In genomic region chrX:129843209-129843458, GRCh38 we compare ENCODE assay signal across 8 cellular contexts. TPM values are rescaled to one million over a fixed set of nuclear protein-coding genes. Genes with fewer than 3 reads are reported as not detected.
DNase-seq lines count a peak whose midpoint lies in the region; ATAC-seq, FAIRE-seq and TF ChIP-seq lines count a peak whose summit lies in the region.

No MANE protein-coding gene starts in this region.

- in situ Hi-C loops in HAP-1 (cut with MboI; ENCODE audit: low sequenced_read_pairs), result no loop called here

- H3K4me3 ChIP-seq in HAP-1, result peak overlapping the region; percentile 73
- H3K4me3 ChIP-seq in right cardiac atrium (ENCODE audit: low read length), result peak overlapping the region; percentile 68
- H3K4me3 ChIP-seq in skin epidermis, result peak overlapping the region; percentile 47 to 85 (median 68)

- peaks cover 11% of the 10 kb centered on the region for H3K36me3 ChIP-seq in HAP-1 (replicated peaks)

- H3K27me3 ChIP-seq in HAP-1 (ENCODE audit: low read depth), result no peaks in the 10 kb centered on the region
- no peaks in the 10 kb centered on the region for H3K27me3 ChIP-seq in right cardiac atrium (ENCODE audit: control insufficient read depth, insufficient read depth)

- intact Hi-C loops in right cardiac atrium (cut with DNase I), result loop anchor here in 1 of 4 donors (10.0 kb wide), 1 partner anchor 238 kb away; no protein-coding TSS in a partner anchor

- no peak for FAIRE-seq in H54 (lab: Jason Lieb, UNC)

- H3K27ac ChIP-seq in right cardiac atrium (ENCODE audit: low read length) (peak overlapping the region; percentile 88), skin epidermis (peak overlapping the region; percentile 16 to 92 (median 81))

- ATAC-seq in WTC11 (no peak), right cardiac atrium (no peak), GM19023 (IDR thresholded peaks at IDR 0.05; ENCODE audit: unreplicated experiment) (no peak)

- no peaks in the 10 kb centered on the region for H3K9me3 ChIP-seq in HAP-1
- no peaks in the 10 kb centered on the region for H3K9me3 ChIP-seq in right cardiac atrium (ENCODE audit: control insufficient read depth, low read length)

- 0% methylated on average over 21 of the region's 23 CpGs for WGBS in right cardiac atrium

- CTCF ChIA-PET in WTC11 (lab: Charles Lee), result no interaction called here

- TF ChIP-seq POLR2A in H54 (IDR thresholded peaks at IDR 0.05; ENCODE audit: low read depth, low read length), result no peak

- H3K4me1 ChIP-seq in HAP-1 (no peaks in the 10 kb centered on the region), right cardiac atrium (ENCODE audit: control insufficient read depth, insufficient read depth, low read length) (no peaks in the 10 kb centered on the region)

- peaks cover 22% of the 10 kb centered on the region for H3K4me1 Mint-ChIP-seq in WTC11

- DNase-seq in HAP-1 (ENCODE audit: low spot score in 2 of 2) (no peak), WTC11 (ENCODE audit: low spot score) (no peak), right cardiac atrium (no peak), NCI-H187 treated with DMSO at 0.1 percent for 48 hours (lab: John Stamatoyannopoulos, UW) (no peak), H54 (ENCODE audit: insufficient read length, low spot score) (no peak), NCI-H2081 treated with DMSO at 0.1 percent for 48 hours (lab: John Stamatoyannopoulos, UW) (no peak)

- H3K27ac Mint-ChIP-seq in WTC11, result no peak overlapping the region

- TF ChIP-seq CTCF in WTC11 (IDR thresholded peaks at IDR 0.05), result no peak

- H3K27me3 Mint-ChIP-seq in WTC11 (ENCODE audit: low read depth), result peaks cover 8% of the 10 kb centered on the region; the same call in 1 of the 2 replicates

- H3K9me3 Mint-ChIP-seq in WTC11, result no peaks in the 10 kb centered on the region

- POLR2A ChIA-PET in WTC11 (lab: Charles Lee), result no interaction called here

- H3K36me3 Mint-ChIP-seq in WTC11, result no peaks in the 10 kb centered on the region

- peak overlapping the region; percentile 84 for H3K4me3 Mint-ChIP-seq in WTC11

TF ChIP-seq in WTC11, 78 proteins besides CTCF, POLR2A, EP300 and RAD21 (continues in another document):
- TF ChIP-seq E2F5 (CRISPR knock-in tag; IDR thresholded peaks at IDR 0.05) (no peak), HMGXB4 (CRISPR knock-in tag; IDR thresholded peaks at IDR 0.05) (no peak), TCF7 (CRISPR knock-in tag; IDR thresholded peaks at IDR 0.05; ENCODE audit: low read depth) (no peak), TEAD4 (CRISPR knock-in tag; IDR thresholded peaks at IDR 0.05) (no peak), SOX15 (CRISPR knock-in tag; IDR thresholded peaks at IDR 0.05) (no peak), USF2 (CRISPR knock-in tag; IDR thresholded peaks at IDR 0.05) (no peak), ARID4B (CRISPR knock-in tag; IDR thresholded peaks at IDR 0.05; ENCODE audit: borderline replicate concordance) (no peak), ZNF512 (CRISPR knock-in tag; IDR thresholded peaks at IDR 0.05; ENCODE audit: borderline replicate concordance) (no peak), PRDM15 (CRISPR knock-in tag; IDR thresholded peaks at IDR 0.05) (no peak), SP1 (CRISPR knock-in tag; conservative IDR thresholded peaks at IDR 0.05) (no peak)

RNA-seq across cellular contexts. Expression of gene ZDHHC9, which starts 0.6 kb away (rescaled TPM):
- total RNA-seq in WTC11 (2021) (23.0 to 25.0 TPM (median 24.3 TPM) in 3 replicates), right cardiac atrium (10 to 100 TPM in 3 of 4 donors, 1 to 10 TPM in 1; 9.3 to 16.7 (median 11.3) TPM)
- polyA plus RNA-seq in right cardiac atrium, result 6.3 TPM
